In the genomic region with DNA sequence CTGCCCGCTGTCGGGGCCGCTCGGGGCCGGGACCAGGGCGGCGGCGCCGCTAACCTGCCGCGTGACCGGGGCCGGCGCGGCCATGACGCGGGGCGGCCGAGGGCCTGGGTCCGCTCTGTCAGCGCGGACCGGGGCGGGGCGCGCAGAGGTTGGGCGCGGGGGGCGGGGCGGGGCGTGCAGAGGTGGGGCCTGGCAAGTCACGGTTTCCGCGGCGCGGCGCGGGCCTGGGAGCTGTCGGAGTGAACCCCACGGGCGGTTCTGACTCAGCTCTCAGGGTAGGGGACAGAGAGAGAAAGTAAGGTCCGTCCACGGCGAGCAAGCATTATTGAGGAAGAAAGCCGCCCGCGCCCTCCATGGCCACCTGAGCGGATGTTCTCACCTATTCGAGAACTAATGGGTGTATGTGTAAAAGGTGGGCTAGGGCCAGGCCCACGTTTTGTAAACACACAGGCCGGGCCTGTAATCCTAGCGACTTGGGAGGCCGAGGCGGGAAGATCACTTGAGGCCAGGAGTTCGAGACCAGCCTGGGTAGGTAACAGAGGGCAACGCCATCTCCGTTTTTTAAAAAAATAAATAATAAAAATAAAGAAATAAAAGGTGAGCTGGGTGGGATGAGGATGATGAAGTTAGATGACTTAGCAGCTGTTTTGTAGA, we compare ENCODE assay signal across 8 cellular contexts. TPM values are rescaled to one million over a fixed set of nuclear protein-coding genes. Genes with fewer than 3 reads are reported as not detected.
DNase-seq lines count a peak whose midpoint lies in the region; ATAC-seq and TF ChIP-seq lines count a peak whose summit lies in the region.

TSS of gene PRXL2C (minus strand) at position 120 of the 654 bp plus-strand sequence. CDS start at position 84, 36 bp downstream.

- peak; percentile 81 for ATAC-seq in HG02885 (IDR thresholded peaks at IDR 0.05; ENCODE audit: poor library complexity, unreplicated experiment)

- H3K4me1 ChIP-seq in endodermal cell (ENCODE audit: control insufficient read depth, insufficient read depth, low read length) (no peaks in the 10 kb centered on the region), mesodermal cell (ENCODE audit: control insufficient read depth, insufficient read depth, low read length, poor library complexity, severe bottlenecking) (no peaks in the 10 kb centered on the region)

- peaks cover 9% of the 10 kb centered on the region for H3K36me3 ChIP-seq in endodermal cell (ENCODE audit: control insufficient read depth, insufficient read depth, low read length)
- H3K36me3 ChIP-seq in mesodermal cell (ENCODE audit: control insufficient read depth, insufficient read depth, low read length) = peaks cover 17% of the 10 kb centered on the region

- H3K27ac ChIP-seq in endodermal cell (ENCODE audit: low read depth, low read length) = no peak within 1 kb of the TSS
- peak within 1 kb of the TSS; percentile 95 for H3K27ac ChIP-seq in mesodermal cell (ENCODE audit: low read depth, low read length, severe bottlenecking)

- H3K27me3 ChIP-seq in endodermal cell (ENCODE audit: control insufficient read depth, insufficient read depth, low read length, poor library complexity, severe bottlenecking) = peaks cover 21% of the 10 kb centered on the region

- H3K27ac Mint-ChIP-seq in endodermal cell = peak within 1 kb of the TSS; percentile 88

- DNase-seq in DMS79 treated with DMSO at 0.1 percent for 48 hours (lab: John Stamatoyannopoulos, UW) (peak; percentile 9), DMS79 (lab: John Stamatoyannopoulos, UW) (no peak), NCI-H748 (lab: John Stamatoyannopoulos, UW; ENCODE audit: unreplicated experiment) (peak; percentile 85), endodermal cell (peak; percentile 92)
- DNase-seq in activated CD8-positive, alpha-beta memory T cell treated with anti-CD3 and anti-CD28 coated beads, Interleukin-2, amount 50 U/mL, for 1 hour (ENCODE audit: extremely low read depth) = peak; percentile 58
- DNase-seq in stimulated activated CD8-positive, alpha-beta memory T cell treated with anti-CD3 and anti-CD28 coated beads, Interleukin-15, amount 100 ng/mL, for 24 hours (ENCODE audit: low read depth) = peak; percentile 55

- H3K9me3 ChIP-seq in endodermal cell (ENCODE audit: control insufficient read depth, low read length) = no peaks in the 10 kb centered on the region
- no peaks in the 10 kb centered on the region for H3K9me3 ChIP-seq in mesodermal cell (ENCODE audit: control insufficient read depth, low read length)

- no peak for TF ChIP-seq CTCF in endodermal cell (conservative IDR thresholded peaks at IDR 0.05)

- WGBS in endodermal cell (ENCODE audit: insufficient coverage in 1 of 2, insufficient read length in 1 of 2), 2 experiments = 0 to 2% methylated on average over 18 to 55 of the region's 57 CpGs
- 0 to 3% methylated on average over 30 to 41 of the region's 57 CpGs for WGBS in mesodermal cell (ENCODE audit: insufficient coverage in 2 of 2), 2 experiments

- H3K4me3 ChIP-seq in endodermal cell (ENCODE audit: low read length) (peak within 1 kb of the TSS; percentile 81), mesodermal cell (ENCODE audit: extremely low read depth, insufficient read depth, low read length, poor library complexity, severe bottlenecking) (peak within 1 kb of the TSS; percentile 54)

- peak within 1 kb of the TSS; percentile 76 for H3K4me3 Mint-ChIP-seq in endodermal cell

- no peaks in the 10 kb centered on the region for H3K36me3 Mint-ChIP-seq in endodermal cell (ENCODE audit: low read depth)

- H3K9ac ChIP-seq in endodermal cell (ENCODE audit: extremely low read depth, low read length, poor library complexity, severe bottlenecking) = peak within 1 kb of the TSS; percentile 60

- peaks cover 15% of the 10 kb centered on the region for H3K27me3 Mint-ChIP-seq in endodermal cell (ENCODE audit: insufficient read depth)

- no peaks in the 10 kb centered on the region for H3K4me1 Mint-ChIP-seq in endodermal cell

- no peaks in the 10 kb centered on the region for H3K9me3 Mint-ChIP-seq in endodermal cell

RNA-seq across cellular contexts. Expression of gene PRXL2C, which starts in this region (rescaled TPM):
- total RNA-seq in endodermal cell = 1 to 10 TPM; 2.5 to 4.9 TPM
- 2.9 TPM for polyA plus RNA-seq in endodermal cell (2013, experiment 1 of 2)
- 3.2 TPM for polyA plus RNA-seq in endodermal cell (2013, experiment 2 of 2)
- 9.6 TPM for polyA plus RNA-seq in mesodermal cell (2013, experiment 1 of 2)
- 10.5 TPM for polyA plus RNA-seq in mesodermal cell (2013, experiment 2 of 2)
